In the genomic region with DNA sequence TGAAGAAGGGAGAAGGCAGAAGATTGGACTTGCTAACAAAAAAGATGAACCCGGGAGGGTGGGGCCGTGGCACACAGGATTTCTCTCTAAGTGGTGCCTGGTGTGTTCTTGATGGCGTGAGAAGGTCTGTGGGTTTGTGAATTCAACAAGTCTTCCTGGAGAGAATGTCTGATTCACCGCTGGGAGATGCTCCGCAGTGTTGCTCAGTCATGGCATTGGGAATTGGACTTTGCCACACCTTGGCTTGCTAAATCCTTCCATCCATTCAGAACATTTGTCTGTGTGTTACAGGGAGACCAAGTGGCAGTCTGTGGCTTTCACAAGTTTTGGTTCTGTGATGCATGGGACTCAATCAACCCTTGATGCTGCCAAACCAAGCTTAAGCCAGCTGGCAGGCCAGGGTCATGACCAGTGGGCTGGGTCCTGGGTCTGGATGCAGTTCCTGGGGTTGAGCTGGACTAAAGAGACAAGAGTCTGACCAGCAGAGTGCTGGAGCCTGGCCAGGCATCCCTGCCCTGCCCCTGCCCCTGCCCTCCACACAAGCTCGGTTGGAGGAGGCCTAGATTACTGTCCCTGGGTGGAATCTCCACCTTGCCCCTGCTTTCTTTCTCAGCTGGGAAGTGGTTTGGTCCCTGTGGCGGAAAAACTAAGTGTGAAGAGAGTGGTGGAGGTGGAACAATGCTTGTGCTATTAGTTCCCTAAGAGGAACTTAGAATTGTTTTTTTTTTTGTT, we compare ENCODE assay signal across 7 cellular contexts.
DNase-seq lines count a peak whose midpoint lies in the region; ATAC-seq, FAIRE-seq and TF ChIP-seq lines count a peak whose summit lies in the region.
"Not testable (repeated sequence)": the region's sequence is repeated elsewhere in the genome, so short reads cannot be mapped to it uniquely, and the experiment has no call there.

No MANE protein-coding gene starts in this region.

- peaks cover 30% of the 10 kb centered on the region for H3K4me1 Mint-ChIP-seq in astrocyte (ENCODE audit: low read depth, unreplicated experiment)

- peak overlapping the region; percentile 90 for H3K27ac ChIP-seq in astrocyte (ENCODE audit: low read depth, low read length)

- not testable (repeated sequence) for H2AFZ ChIP-seq in astrocyte (ENCODE audit: low read depth, low read length)

- H4K20me1 ChIP-seq in astrocyte (ENCODE audit: insufficient read depth, low read length): not testable (repeated sequence)

- not testable (repeated sequence) for H3K79me2 ChIP-seq in astrocyte (ENCODE audit: insufficient read depth, low read length)

- H3K36me3 Mint-ChIP-seq in astrocyte (ENCODE audit: low read depth, unreplicated experiment): not testable (repeated sequence)

- H3K27ac Mint-ChIP-seq in astrocyte (ENCODE audit: unreplicated experiment): not testable (repeated sequence)

- H3K36me3 ChIP-seq in MG63; astrocyte (ENCODE audit: insufficient read depth, low read length); bronchial epithelial cell (ENCODE audit: control insufficient read depth, insufficient read depth, low read length); mucosa of descending colon (ENCODE audit: low read depth): not testable (repeated sequence)

- peaks cover 23% of the 10 kb centered on the region for H3K4me1 ChIP-seq in astrocyte (ENCODE audit: insufficient read depth, low read length)
- not testable (repeated sequence) for H3K4me1 ChIP-seq in mucosa of descending colon (ENCODE audit: low read depth)

- not testable (repeated sequence) for H3K27me3 ChIP-seq in MG63; astrocyte (ENCODE audit: insufficient read depth, low read length); bronchial epithelial cell (ENCODE audit: control insufficient read depth, insufficient read depth, low read length)

- H3K4me3 ChIP-seq in MG63; bronchial epithelial cell (ENCODE audit: low read depth, low read length); mucosa of descending colon: not testable (repeated sequence)
- H3K4me3 ChIP-seq in astrocyte (ENCODE audit: insufficient read depth, low read depth, low read length): peak overlapping the region; percentile 17

- not testable (repeated sequence) for H3K9me3 ChIP-seq in MG63; astrocyte (ENCODE audit: insufficient read depth, low read depth, low read length); mucosa of descending colon

- DNase-seq in GM12891 (ENCODE audit: insufficient read length, low spot score); astrocyte (ENCODE audit: low read depth); bronchial epithelial cell (ENCODE audit: low read depth); mucosa of descending colon: not testable (repeated sequence)
- peak; percentile 77 for DNase-seq in MG63
- DNase-seq in glomerular visceral epithelial cell (ENCODE audit: extremely low spot score): peak; percentile 61
- DNase-seq in renal cortical epithelial cell (ENCODE audit: low read depth): peak; percentile 13

- H3K27me3 Mint-ChIP-seq in astrocyte (ENCODE audit: low read depth, unreplicated experiment): not testable (repeated sequence)

- not testable (repeated sequence) for H3K4me3 Mint-ChIP-seq in astrocyte (ENCODE audit: unreplicated experiment)

- TF ChIP-seq CTCF in astrocyte (IDR thresholded peaks at IDR 0.05; ENCODE audit: insufficient read depth, low read depth, low read length); bronchial epithelial cell (IDR thresholded peaks at IDR 0.05; ENCODE audit: insufficient read depth, low read length, severe bottlenecking); mucosa of descending colon (IDR thresholded peaks at IDR 0.05): not testable (repeated sequence)

- TF ChIP-seq POLR2A in GM12891 (IDR thresholded peaks at IDR 0.05; ENCODE audit: low read depth, low read length): not testable (repeated sequence)

- H3K9ac ChIP-seq in astrocyte (ENCODE audit: low read length): peak overlapping the region; percentile 65

- FAIRE-seq in GM12891 (lab: Jason Lieb, UNC) (peak; percentile 47), astrocyte (lab: Jason Lieb, UNC) (peak; percentile 70), bronchial epithelial cell (lab: Jason Lieb, UNC) (peak; percentile 99)

- H3K4me2 ChIP-seq in astrocyte (ENCODE audit: low read length): peak overlapping the region; percentile 68

- peak; percentile 16 for ATAC-seq in mucosa of descending colon

- H3K9me3 Mint-ChIP-seq in astrocyte (ENCODE audit: unreplicated experiment): not testable (repeated sequence)

- intact Hi-C loops in mucosa of descending colon (cut with DNase I, micrococcal nuclease): not testable (repeated sequence)
